ENCODE assay signal across 11 cellular contexts in genomic region chr21:15976807-15977206, GRCh38.
DNase-seq lines count a peak whose midpoint lies in the region; ATAC-seq and TF ChIP-seq lines count a peak whose summit lies in the region.
"Had no signal": no experiment of that assay in that cellular context is flagged by ENCODE, and none has a peak within 500 bp of the region (broad histone marks: within the 10 kb centered on the region; RNA-seq: fewer than 3 reads in every experiment).

No MANE protein-coding gene starts in this region.

- no peak for DNase-seq in A673 (ENCODE audit: low spot score)
- no peak for DNase-seq in PC-9
- DNase-seq in fibroblast of lung (ENCODE audit: low read depth in 2 of 2): peak in 1 of 2 donors; percentile 6
- no peak for DNase-seq in inferior parietal cortex (ENCODE audit: extremely low spot score)
- no peak for DNase-seq in AML-193 (lab: John Stamatoyannopoulos, UW)
- no peak for DNase-seq in stimulated activated CD4-positive, alpha-beta T cell treated with anti-CD3 and anti-CD28 coated beads, Interleukin-12 subunit alpha, Interleukin-12 subunit beta, amount 100 ng/mL, for 4 hours
- DNase-seq in mucosa of descending colon: no peak
- DNase-seq: NCI-H1694 treated with DMSO at 0.1 percent for 48 hours, sigmoid colon had no signal

- CTCF ChIA-PET in A673 (lab: Charles Lee): no interaction called here
- CTCF ChIA-PET in PC-9 (lab: Charles Lee): no interaction called here

- H3F3A ChIP-seq in PC-9 (ENCODE audit: insufficient read depth, low read depth): no peaks in the 10 kb centered on the region

- H3K4me3 ChIP-seq in A673 (ENCODE audit: low read depth, low read length, poor library complexity, severe bottlenecking) (no peak overlapping the region), PC-9 (no peak overlapping the region), fibroblast of lung (replicated peaks in 1 of 4; ENCODE audit: control extremely low read depth in 1 of 4, insufficient read depth in 1 of 4, low read depth in 3 of 4, low read length in 4 of 4) (no peak overlapping the region), mucosa of descending colon (no peak overlapping the region)
- H3K4me3 ChIP-seq: esophagus muscularis mucosa, sigmoid colon had no signal

- H3K4me2 ChIP-seq in PC-9 (no peak overlapping the region), fibroblast of lung (ENCODE audit: extremely low read depth, insufficient read depth, low read length) (no peak overlapping the region)

- H3K9ac ChIP-seq in fibroblast of lung (ENCODE audit: insufficient read depth, low read length): no peak overlapping the region

- no peaks in the 10 kb centered on the region for H3K27me3 ChIP-seq in A673 (replicated peaks; ENCODE audit: insufficient read depth, low read depth, low read length, poor library complexity)
- no peaks in the 10 kb centered on the region for H3K27me3 ChIP-seq in PC-9 (ENCODE audit: insufficient read depth, low read depth)
- H3K27me3 ChIP-seq in fibroblast of lung (ENCODE audit: control insufficient read depth, insufficient read depth, low read length): no peaks in the 10 kb centered on the region
- H3K27me3 ChIP-seq: esophagus muscularis mucosa, sigmoid colon had no signal

- H3K4me1 ChIP-seq in A673 (ENCODE audit: insufficient read depth, low read length, poor library complexity, severe bottlenecking): no peaks in the 10 kb centered on the region
- H3K4me1 ChIP-seq in PC-9 (replicated peaks; ENCODE audit: insufficient read depth): no peaks in the 10 kb centered on the region
- no peaks in the 10 kb centered on the region for H3K4me1 ChIP-seq in fibroblast of lung (ENCODE audit: control insufficient read depth, extremely low read depth, insufficient read depth, low read length)
- no peaks in the 10 kb centered on the region for H3K4me1 ChIP-seq in mucosa of descending colon (ENCODE audit: low read depth)
- H3K4me1 ChIP-seq: esophagus muscularis mucosa, sigmoid colon had no signal

- intact Hi-C loops in A673 (cut with micrococcal nuclease; ENCODE audit: unreplicated experiment): no loop called here
- intact Hi-C loops in PC-9 (cut with micrococcal nuclease; ENCODE audit: unreplicated experiment): no loop called here
- intact Hi-C loops in mucosa of descending colon (cut with DNase I, micrococcal nuclease): no loop called here

- no peaks in the 10 kb centered on the region for H3K9me2 ChIP-seq in PC-9 (ENCODE audit: insufficient read depth)

- no peaks in the 10 kb centered on the region for H4K20me1 ChIP-seq in PC-9 (ENCODE audit: insufficient read depth)
- no peaks in the 10 kb centered on the region for H4K20me1 ChIP-seq in fibroblast of lung (ENCODE audit: control insufficient read depth, extremely low read depth, insufficient read depth, low read length)

- H3K9me3 ChIP-seq in A673 (ENCODE audit: low read depth, low read length, poor library complexity, severe bottlenecking) (no peaks in the 10 kb centered on the region), PC-9 (ENCODE audit: insufficient read depth, low read depth) (0 out of 2 replicates have a peak, but pooled peaks cover 5% of the 10 kb centered on the region), fibroblast of lung (ENCODE audit: control insufficient read depth, insufficient read depth, low read depth, low read length) (no peaks in the 10 kb centered on the region), mucosa of descending colon (no peaks in the 10 kb centered on the region)
- H3K9me3 ChIP-seq: esophagus muscularis mucosa, sigmoid colon had no signal

- no peaks in the 10 kb centered on the region for H3K79me2 ChIP-seq in PC-9 (ENCODE audit: low read depth)
- H3K79me2 ChIP-seq in fibroblast of lung (ENCODE audit: control insufficient read depth, insufficient read depth, low read length): no peaks in the 10 kb centered on the region

- H3K36me3 ChIP-seq in A673 (ENCODE audit: insufficient read depth, low read length, poor library complexity, severe bottlenecking): no peaks in the 10 kb centered on the region
- H3K36me3 ChIP-seq in PC-9 (ENCODE audit: low read depth): no peaks in the 10 kb centered on the region
- H3K36me3 ChIP-seq in fibroblast of lung (ENCODE audit: control insufficient read depth, insufficient read depth, low read length): no peaks in the 10 kb centered on the region
- no peaks in the 10 kb centered on the region for H3K36me3 ChIP-seq in mucosa of descending colon (ENCODE audit: low read depth)
- H3K36me3 ChIP-seq: esophagus muscularis mucosa, sigmoid colon had no signal

- BruUV-seq in A673 (replicated peaks; lab: Mats Ljungman, UMichigan): no TSS peak
- no TSS peak for BruUV-seq in PC-9 (replicated peaks; lab: Mats Ljungman, UMichigan)

- ATAC-seq in mucosa of descending colon: no peak

- H2AFZ ChIP-seq in PC-9 (no peak overlapping the region), fibroblast of lung (ENCODE audit: low read length) (no peak overlapping the region)

- POLR2A ChIA-PET in A673 (lab: Charles Lee; ENCODE audit: low non-redundant PET) (no interaction called here), PC-9 (lab: Charles Lee; ENCODE audit: unreplicated experiment) (no interaction called here)

- TF ChIP-seq CTCF in A673 (conservative IDR thresholded peaks at IDR 0.05; ENCODE audit: low read depth, low read length) (peak; percentile 55), GM12873 (IDR thresholded peaks at IDR 0.05; ENCODE audit: insufficient read depth, low read depth, low read length, missing control alignments) (peak; percentile 18), PC-9 (conservative IDR thresholded peaks at IDR 0.05) (peak; percentile 30; the same call in 1 of the 2 replicates), fibroblast of lung (conservative IDR thresholded peaks at IDR 0.05 in 1 of 2, IDR thresholded peaks at IDR 0.05 in 1 of 2; ENCODE audit: low read depth in 1 of 2, low read length in 2 of 2) (peak; percentile 27 to 49), mucosa of descending colon (IDR thresholded peaks at IDR 0.05) (no peak)

- no peak overlapping the region for H3K27ac ChIP-seq in A673 (ENCODE audit: low read depth, low read length, poor library complexity, severe bottlenecking)
- no peak overlapping the region for H3K27ac ChIP-seq in PC-9
- H3K27ac ChIP-seq in fibroblast of lung (ENCODE audit: insufficient read depth, low read length): no peak overlapping the region
- H3K27ac ChIP-seq: esophagus muscularis mucosa, sigmoid colon had no signal
